ENCODE assay signal across 1 cellular context in the genomic region with DNA sequence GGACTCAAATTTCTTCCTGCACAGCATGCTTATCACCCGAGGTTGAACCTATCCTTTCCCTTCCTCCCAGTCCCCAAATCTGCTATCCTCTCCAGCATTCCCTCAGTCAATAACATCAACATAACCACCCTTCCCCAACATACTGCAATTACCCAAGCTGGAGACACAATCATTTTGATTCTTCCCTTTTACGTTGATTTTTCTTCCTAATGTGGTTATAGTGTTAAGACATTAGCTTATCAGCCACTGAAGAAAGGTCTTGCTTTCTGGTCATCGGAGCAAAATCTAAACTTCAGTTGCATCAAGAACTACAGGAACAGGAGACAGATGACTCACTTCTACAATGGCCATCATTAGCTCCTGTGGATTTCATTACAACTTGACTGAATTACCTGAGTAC.
TF ChIP-seq lines count a peak whose summit lies in the region.

No MANE protein-coding gene starts in this region.

TF ChIP-seq in K562, 482 proteins besides CTCF, POLR2A, EP300 and RAD21 (continued from another document):
- TF ChIP-seq XRCC4 (IDR thresholded peaks at IDR 0.05; ENCODE audit: extremely low read depth, insufficient read depth, insufficient read length) (no peak), ESRRA (IDR thresholded peaks at IDR 0.05; ENCODE audit: borderline replicate concordance, low read depth) (no peak), GABPB1 (CRISPR knock-in tag; IDR thresholded peaks at IDR 0.05) (no peak), KLF10 (CRISPR knock-in tag; IDR thresholded peaks at IDR 0.05) (peak; percentile 14; the same call in 1 of the 2 replicates), SAP30 (IDR thresholded peaks at IDR 0.05; ENCODE audit: borderline replicate concordance, insufficient read depth, low read depth, low read length, poor library complexity, severe bottlenecking) (no peak), CHCHD3 (CRISPR knock-in tag; IDR thresholded peaks at IDR 0.05) (no peak), SREBF1 (IDR thresholded peaks at IDR 0.05; ENCODE audit: borderline replicate concordance, low read depth, low read length) (no peak), ZNF668 (CRISPR knock-in tag; IDR thresholded peaks at IDR 0.05) (no peak), JUND (IDR thresholded peaks at IDR 0.05; ENCODE audit: borderline replicate concordance, low read depth, low read length) (peak; percentile 88), JUND (tag; IDR thresholded peaks at IDR 0.05; ENCODE audit: borderline replicate concordance, low read depth, low read length) (peak; percentile 91), SRSF7 (optimal IDR thresholded peaks at IDR 0.05; ENCODE audit: low read depth, low read length) (no peak), FOXJ2 (tag; IDR thresholded peaks at IDR 0.05) (no peak), SMARCA4 (IDR thresholded peaks at IDR 0.05) (peak; percentile 87), GATAD2A (IDR thresholded peaks at IDR 0.05) (0 out of 2 replicates have a peak, but pooled peaks have one; percentile 57), BMI1 (IDR thresholded peaks at IDR 0.05; ENCODE audit: low read length) (no peak), ETV6 (IDR thresholded peaks at IDR 0.05; ENCODE audit: borderline replicate concordance in 1 of 2, low read depth in 2 of 2, low read length in 1 of 2) (no peak), ETV6 (CRISPR knock-in tag; IDR thresholded peaks at IDR 0.05; ENCODE audit: borderline replicate concordance) (no peak), ZBTB5 (IDR thresholded peaks at IDR 0.05) (no peak), PML (IDR thresholded peaks at IDR 0.05; ENCODE audit: low read length) (0 out of 2 replicates have a peak, but pooled peaks have one; percentile 14), SMARCA5 (IDR thresholded peaks at IDR 0.05) (peak; percentile 69; the same call in 1 of the 2 replicates), DMBX1 (CRISPR knock-in tag; IDR thresholded peaks at IDR 0.05; ENCODE audit: borderline replicate concordance) (no peak), KDM1A (IDR thresholded peaks at IDR 0.05) (peak in 1 of 2 experiments; percentile 51; a peak in 2 of 4 replicates), MCM7 (IDR thresholded peaks at IDR 0.05) (peak in 1 of 2 experiments; percentile 27; a peak in 1 of 4 replicates), ZNF551 (CRISPR knock-in tag; IDR thresholded peaks at IDR 0.05) (no peak), DACH1 (IDR thresholded peaks at IDR 0.05; ENCODE audit: partially characterized antibody) (no peak), FOXP4 (CRISPR knock-in tag; IDR thresholded peaks at IDR 0.05; ENCODE audit: borderline replicate concordance) (no peak), ZFX (CRISPR knock-in tag; IDR thresholded peaks at IDR 0.05) (no peak), MYNN (IDR thresholded peaks at IDR 0.05) (no peak), MYNN (CRISPR knock-in tag; IDR thresholded peaks at IDR 0.05) (no peak), ZNF512 (tag; IDR thresholded peaks at IDR 0.05) (no peak), SP1 (CRISPR knock-in tag; IDR thresholded peaks at IDR 0.05) (no peak)
- TF ChIP-seq, protein P1, sequence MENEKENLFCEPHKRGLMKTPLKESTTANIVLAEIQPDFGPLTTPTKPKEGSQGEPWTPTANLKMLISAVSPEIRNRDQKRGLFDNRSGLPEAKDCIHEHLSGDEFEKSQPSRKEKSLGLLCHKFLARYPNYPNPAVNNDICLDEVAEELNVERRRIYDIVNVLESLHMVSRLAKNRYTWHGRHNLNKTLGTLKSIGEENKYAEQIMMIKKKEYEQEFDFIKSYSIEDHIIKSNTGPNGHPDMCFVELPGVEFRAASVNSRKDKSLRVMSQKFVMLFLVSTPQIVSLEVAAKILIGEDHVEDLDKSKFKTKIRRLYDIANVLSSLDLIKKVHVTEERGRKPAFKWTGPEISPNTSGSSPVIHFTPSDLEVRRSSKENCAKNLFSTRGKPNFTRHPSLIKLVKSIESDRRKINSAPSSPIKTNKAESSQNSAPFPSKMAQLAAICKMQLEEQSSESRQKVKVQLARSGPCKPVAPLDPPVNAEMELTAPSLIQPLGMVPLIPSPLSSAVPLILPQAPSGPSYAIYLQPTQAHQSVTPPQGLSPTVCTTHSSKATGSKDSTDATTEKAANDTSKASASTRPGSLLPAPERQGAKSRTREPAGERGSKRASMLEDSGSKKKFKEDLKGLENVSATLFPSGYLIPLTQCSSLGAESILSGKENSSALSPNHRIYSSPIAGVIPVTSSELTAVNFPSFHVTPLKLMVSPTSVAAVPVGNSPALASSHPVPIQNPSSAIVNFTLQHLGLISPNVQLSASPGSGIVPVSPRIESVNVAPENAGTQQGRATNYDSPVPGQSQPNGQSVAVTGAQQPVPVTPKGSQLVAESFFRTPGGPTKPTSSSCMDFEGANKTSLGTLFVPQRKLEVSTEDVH (IDR thresholded peaks at IDR 0.05; ENCODE audit: low read depth, partially characterized antibody) = no peak
- TF ChIP-seq, protein P2, sequence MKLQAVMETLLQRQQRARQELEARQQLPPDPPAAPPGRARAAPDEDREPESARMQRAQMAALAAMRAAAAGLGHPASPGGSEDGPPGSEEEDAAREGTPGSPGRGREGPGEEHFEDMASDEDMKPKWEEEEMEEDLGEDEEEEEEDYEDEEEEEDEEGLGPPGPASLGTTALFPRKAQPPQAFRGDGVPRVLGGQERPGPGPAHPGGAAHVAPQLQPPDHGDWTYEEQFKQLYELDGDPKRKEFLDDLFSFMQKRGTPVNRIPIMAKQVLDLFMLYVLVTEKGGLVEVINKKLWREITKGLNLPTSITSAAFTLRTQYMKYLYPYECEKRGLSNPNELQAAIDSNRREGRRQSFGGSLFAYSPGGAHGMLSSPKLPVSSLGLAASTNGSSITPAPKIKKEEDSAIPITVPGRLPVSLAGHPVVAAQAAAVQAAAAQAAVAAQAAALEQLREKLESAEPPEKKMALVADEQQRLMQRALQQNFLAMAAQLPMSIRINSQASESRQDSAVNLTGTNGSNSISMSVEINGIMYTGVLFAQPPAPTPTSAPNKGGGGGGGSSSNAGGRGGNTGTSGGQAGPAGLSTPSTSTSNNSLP (IDR thresholded peaks at IDR 0.05; ENCODE audit: borderline replicate concordance, low read depth, low read length) = peak; percentile 51; the same call in 1 of the 2 replicates
